In the genomic region with DNA sequence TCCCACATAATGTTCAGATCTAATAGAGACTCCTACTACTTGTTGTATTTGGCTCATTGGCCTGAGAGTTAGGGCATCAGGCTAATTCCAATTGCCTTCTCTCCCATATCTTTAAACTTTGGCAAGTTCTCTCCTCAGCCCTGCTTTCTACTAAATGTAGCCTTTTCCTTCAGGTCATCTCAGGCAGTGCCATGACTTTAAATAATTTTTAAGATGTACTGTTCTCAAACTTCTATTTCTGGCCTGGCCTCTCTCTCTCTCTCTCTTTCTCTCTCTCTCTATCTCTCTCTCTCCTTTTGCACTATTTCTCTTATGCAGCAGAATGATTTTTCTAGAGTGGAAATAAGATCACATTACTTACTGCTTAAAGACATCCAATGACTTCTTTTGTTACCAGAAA, we compare ENCODE assay signal across 33 cellular contexts.
DNase-seq lines count a peak whose midpoint lies in the region; ATAC-seq and TF ChIP-seq lines count a peak whose summit lies in the region.
"Had no signal": no experiment of that assay in that cellular context is flagged by ENCODE, and none has a peak within 500 bp of the region (broad histone marks: within the 10 kb centered on the region; RNA-seq: fewer than 3 reads in every experiment).

No MANE protein-coding gene starts in this region.

- H3K36me3 ChIP-seq in left ventricle myocardium inferior (no peaks in the 10 kb centered on the region), right atrium auricular region (no peaks in the 10 kb centered on the region), HEK293 (ENCODE audit: control insufficient read depth in 2 of 2, insufficient read depth in 1 of 2, low read length in 2 of 2) (no peaks in the 10 kb centered on the region), neuronal stem cell (replicated peaks in 1 of 2; ENCODE audit: control insufficient read depth in 2 of 2, insufficient read depth in 2 of 2, low read length in 2 of 2) (no peaks in the 10 kb centered on the region)
- H3K36me3 ChIP-seq: BE2C; BLaER1; BLaER1 treated with 17β-estradiol and CSF1 and Interleukin-3, amounts not matched to agents 10 nM and 100 nM had no signal

- H4K8ac ChIP-seq in neuronal stem cell (ENCODE audit: low read depth, low read length): no peak overlapping the region

- H3K14ac ChIP-seq in neuronal stem cell (ENCODE audit: low read length): no peak overlapping the region

- H2BK12ac ChIP-seq in neuronal stem cell (ENCODE audit: low read length): no peak overlapping the region

- no peaks in the 10 kb centered on the region for H3K79me1 ChIP-seq in neuronal stem cell (ENCODE audit: low read depth, low read length)

- H3K4me1 ChIP-seq in left ventricle myocardium inferior (peaks cover 5% of the 10 kb centered on the region), right atrium auricular region (no peaks in the 10 kb centered on the region), HEK293 (ENCODE audit: control insufficient read depth, insufficient read depth, low read length) (no peaks in the 10 kb centered on the region), neuronal stem cell (ENCODE audit: control insufficient read depth in 2 of 2, insufficient read depth in 1 of 2, low read depth in 1 of 2, low read length in 2 of 2) (peaks cover 2 to 23% of the 10 kb centered on the region in 2 donors)
- H3K4me1 ChIP-seq: A549; BE2C; BLaER1; BLaER1 treated with 17β-estradiol and CSF1 and Interleukin-3, amounts not matched to agents 10 nM and 100 nM; Caco-2 had no signal

- H3K23ac ChIP-seq in neuronal stem cell (ENCODE audit: low read depth, low read length, poor library complexity): no peak overlapping the region

- CTCF ChIA-PET in HEK293 (lab: Yijun Ruan, JAX): no interaction called here

- H3K18ac ChIP-seq in neuronal stem cell (ENCODE audit: low read length): no peak overlapping the region

- H2BK5ac ChIP-seq in neuronal stem cell (ENCODE audit: low read length): no peak overlapping the region

- H3K27ac ChIP-seq in left ventricle myocardium inferior (replicated peaks): no peak overlapping the region
- H3K27ac ChIP-seq in right atrium auricular region: no peak overlapping the region
- no peak overlapping the region for H3K27ac ChIP-seq in HEK293 (ENCODE audit: extremely low read depth, low read depth, low read length)
- no peak overlapping the region for H3K27ac ChIP-seq in neuronal stem cell (replicated peaks; ENCODE audit: low read length)
- H3K27ac ChIP-seq: 22Rv1; A549; BLaER1; BLaER1 treated with 17β-estradiol and CSF1 and Interleukin-3, amounts not matched to agents 10 nM and 100 nM; C4-2B had no signal

- no peak for TF ChIP-seq CTCF in left ventricle myocardium inferior (IDR thresholded peaks at IDR 0.05; ENCODE audit: borderline replicate concordance)
- TF ChIP-seq CTCF in right atrium auricular region (IDR thresholded peaks at IDR 0.05): no peak
- TF ChIP-seq CTCF in HEK293 (tag by site-specific recombination; IDR thresholded peaks at IDR 0.05): no peak

- H3K27me3 ChIP-seq in left ventricle myocardium inferior (ENCODE audit: low read depth) (no peaks in the 10 kb centered on the region), right atrium auricular region (no peaks in the 10 kb centered on the region), neuronal stem cell (ENCODE audit: control insufficient read depth in 3 of 3, insufficient read depth in 3 of 3, low read depth in 1 of 3, low read length in 3 of 3) (no peaks in the 10 kb centered on the region)
- H3K27me3 ChIP-seq: BE2C; BLaER1; BLaER1 treated with 17β-estradiol and CSF1 and Interleukin-3, amounts not matched to agents 10 nM and 100 nM had no signal

- DNase-seq in Right ventricle myocardium superior: no peak
- DNase-seq in left ventricle myocardium inferior: no peak
- DNase-seq in left ventricle myocardium superior: no peak
- no peak for DNase-seq in right atrium auricular region (ENCODE audit: low spot score)
- DNase-seq in neuronal stem cell (ENCODE audit: low spot score): no peak
- DNase-seq in RKO (ENCODE audit: low spot score): no peak
- no peak for DNase-seq in NCI-H774 (lab: John Stamatoyannopoulos, UW)
- DNase-seq: 8988T; ACHN; AML-193; BE2C; C1 segment of cervical spinal cord; Caco-2; Calu3; CD4-positive, alpha-beta memory T cell; CD4-positive, alpha-beta T cell; CD4-positive, CD25-positive, alpha-beta regulatory T cell; CD8-positive, alpha-beta memory T cell; CD8-positive, alpha-beta T cell; COR-L47; DMS 273 treated with DMSO at 0.1 percent for 48 hours; DMS153; DMS53; DMS79; DMS79 treated with DMSO at 0.1 percent for 48 hours; DND-41; EL had no signal

- POLR2A ChIA-PET in HEK293 (lab: Yijun Ruan, JAX): no interaction called here

- no peak overlapping the region for H3K9ac ChIP-seq in neuronal stem cell (ENCODE audit: low read depth, low read length, poor library complexity)
- H3K9ac ChIP-seq: BLaER1; BLaER1 treated with 17β-estradiol and CSF1 and Interleukin-3, amounts not matched to agents 10 nM and 100 nM had no signal

- H2AK5ac ChIP-seq in neuronal stem cell (ENCODE audit: low read depth, low read length): no peak overlapping the region

- no peaks in the 10 kb centered on the region for H3K9me3 ChIP-seq in left ventricle myocardium inferior (replicated peaks)
- H3K9me3 ChIP-seq in right atrium auricular region: no peaks in the 10 kb centered on the region
- H3K9me3 ChIP-seq in HEK293 (ENCODE audit: control insufficient read depth, insufficient read depth, low read depth, low read length): no peaks in the 10 kb centered on the region
- peaks cover 0 to 2% of the 10 kb centered on the region in 2 donors for H3K9me3 ChIP-seq in neuronal stem cell (replicated peaks in 1 of 2; ENCODE audit: control insufficient read depth in 2 of 2, insufficient read depth in 1 of 2, low read depth in 1 of 2, low read length in 2 of 2)
- H3K9me3 ChIP-seq: A549, BE2C, BLaER1, Caco-2 had no signal

- H4K91ac ChIP-seq in neuronal stem cell (ENCODE audit: low read depth, low read length, poor library complexity): no peak overlapping the region

- no peak overlapping the region for H3K4me2 ChIP-seq in neuronal stem cell (ENCODE audit: insufficient read depth, low read length, poor library complexity, severe bottlenecking)
- H3K4me2 ChIP-seq: A549; BLaER1; BLaER1 treated with 17β-estradiol and CSF1 and Interleukin-3, amounts not matched to agents 10 nM and 100 nM had no signal

- ATAC-seq in Right ventricle myocardium superior (ENCODE audit: poor library complexity) (peak; percentile 56), left ventricle myocardium superior (peak; percentile 63)
- ATAC-seq: A549; CD8-positive, alpha-beta T cell had no signal

- H3K4me3 ChIP-seq in left ventricle myocardium inferior (no peak overlapping the region), right atrium auricular region (no peak overlapping the region), HEK293 (ENCODE audit: low read depth, low read length) (no peak overlapping the region), neuronal stem cell (ENCODE audit: low read length in 2 of 2) (no peak overlapping the region)
- H3K4me3 ChIP-seq: A549; BLaER1; BLaER1 treated with 17β-estradiol and CSF1 and Interleukin-3, amounts not matched to agents 10 nM and 100 nM had no signal

- H2AFZ ChIP-seq in neuronal stem cell (ENCODE audit: low read length): no peak overlapping the region

- H2BK120ac ChIP-seq in neuronal stem cell (ENCODE audit: low read depth, low read length): no peak overlapping the region

- H2BK15ac ChIP-seq in neuronal stem cell (ENCODE audit: low read length): no peak overlapping the region

- H3K4ac ChIP-seq in neuronal stem cell (ENCODE audit: low read length): peak overlapping the region; percentile 32

- intact Hi-C loops in Right ventricle myocardium superior (cut with DNase I) (no loop called here), left ventricle myocardium inferior (cut with micrococcal nuclease) (no loop called here), left ventricle myocardium superior (cut with micrococcal nuclease) (no loop called here)

TF ChIP-seq in HEK293, 187 proteins besides CTCF, POLR2A, EP300 and RAD21:
- TF ChIP-seq ZNF18 (tag by site-specific recombination; IDR thresholded peaks at IDR 0.05) (no peak), ZNF596 (tag by site-specific recombination; IDR thresholded peaks at IDR 0.05) (peak; percentile 58), ZBTB8A (tag by site-specific recombination; IDR thresholded peaks at IDR 0.05) (no peak)
